Comparison of ENCODE assay signal across 1 cellular context in genomic region chr20:45445805-45446562, GRCh38.
A peak's percentile ranks its signal among the peaks of the same experiment; 100 is the strongest.
TF ChIP-seq lines count a peak whose summit lies in the region.

No MANE protein-coding gene starts in this region.

TF ChIP-seq in HepG2, 621 proteins besides CTCF, POLR2A, EP300 and RAD21:
- TF ChIP-seq ZNF235 (CRISPR knock-in tag; IDR thresholded peaks at IDR 0.05; ENCODE audit: borderline replicate concordance) (no peak), HMGXB4 (CRISPR knock-in tag; IDR thresholded peaks at IDR 0.05; ENCODE audit: borderline replicate concordance in 1 of 2, low read depth in 1 of 2) (peak in 1 of 2 experiments; percentile 29; a peak in 1 of 4 replicates), GFI1 (CRISPR knock-in tag; IDR thresholded peaks at IDR 0.05; ENCODE audit: borderline replicate concordance) (no peak), SIX4 (CRISPR knock-in tag; IDR thresholded peaks at IDR 0.05) (0 out of 2 replicates have a peak, but pooled peaks have one; percentile 11), NR0B2 (CRISPR knock-in tag; IDR thresholded peaks at IDR 0.05) (no peak), NCOA2 (CRISPR knock-in tag; IDR thresholded peaks at IDR 0.05) (no peak), STAG1 (CRISPR knock-in tag; IDR thresholded peaks at IDR 0.05) (peak; percentile 33; the same call in 1 of the 2 replicates), SALL1 (CRISPR knock-in tag; IDR thresholded peaks at IDR 0.05) (0 out of 2 replicates have a peak, but pooled peaks have one; percentile 22), ZNF598 (CRISPR knock-in tag; IDR thresholded peaks at IDR 0.05; ENCODE audit: borderline replicate concordance) (peak; percentile 30; the same call in 1 of the 2 replicates), SMC3 (IDR thresholded peaks at IDR 0.05; ENCODE audit: low read length) (peak; percentile 54), ZNF883 (CRISPR knock-in tag; IDR thresholded peaks at IDR 0.05; ENCODE audit: not compliant biosample characterization) (peak; percentile 39), ZFP82 (CRISPR knock-in tag; IDR thresholded peaks at IDR 0.05; ENCODE audit: borderline replicate concordance) (no peak), XRCC5 (optimal IDR thresholded peaks at IDR 0.05; ENCODE audit: low read length) (peak; percentile 96)
